ENCODE assay signal across 2 cellular contexts in the genomic region with DNA sequence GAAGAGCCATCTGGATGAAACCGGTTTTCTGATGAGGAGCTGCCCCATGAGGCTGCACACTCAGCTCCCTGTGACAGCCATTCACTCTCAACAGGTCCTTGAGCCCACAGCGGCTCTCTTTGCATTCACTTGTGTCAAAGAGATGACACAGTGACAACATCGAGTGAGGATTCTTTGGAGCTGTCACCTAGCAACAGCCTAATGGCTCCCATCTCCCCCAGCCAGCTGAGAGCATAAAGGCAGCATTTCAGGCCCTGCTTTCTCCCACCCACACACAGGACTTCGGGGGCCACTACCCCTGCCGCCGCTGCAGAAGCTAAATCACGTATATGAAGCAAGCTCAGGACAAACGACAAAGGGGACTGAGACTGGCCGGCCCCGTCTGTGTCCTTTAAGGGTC.
TF ChIP-seq lines count a peak whose summit lies in the region.

No MANE protein-coding gene starts in this region.

TF ChIP-seq in GM23338, 12 proteins besides CTCF, POLR2A, EP300 and RAD21 (continued from another document):
- TF ChIP-seq, protein P1, sequence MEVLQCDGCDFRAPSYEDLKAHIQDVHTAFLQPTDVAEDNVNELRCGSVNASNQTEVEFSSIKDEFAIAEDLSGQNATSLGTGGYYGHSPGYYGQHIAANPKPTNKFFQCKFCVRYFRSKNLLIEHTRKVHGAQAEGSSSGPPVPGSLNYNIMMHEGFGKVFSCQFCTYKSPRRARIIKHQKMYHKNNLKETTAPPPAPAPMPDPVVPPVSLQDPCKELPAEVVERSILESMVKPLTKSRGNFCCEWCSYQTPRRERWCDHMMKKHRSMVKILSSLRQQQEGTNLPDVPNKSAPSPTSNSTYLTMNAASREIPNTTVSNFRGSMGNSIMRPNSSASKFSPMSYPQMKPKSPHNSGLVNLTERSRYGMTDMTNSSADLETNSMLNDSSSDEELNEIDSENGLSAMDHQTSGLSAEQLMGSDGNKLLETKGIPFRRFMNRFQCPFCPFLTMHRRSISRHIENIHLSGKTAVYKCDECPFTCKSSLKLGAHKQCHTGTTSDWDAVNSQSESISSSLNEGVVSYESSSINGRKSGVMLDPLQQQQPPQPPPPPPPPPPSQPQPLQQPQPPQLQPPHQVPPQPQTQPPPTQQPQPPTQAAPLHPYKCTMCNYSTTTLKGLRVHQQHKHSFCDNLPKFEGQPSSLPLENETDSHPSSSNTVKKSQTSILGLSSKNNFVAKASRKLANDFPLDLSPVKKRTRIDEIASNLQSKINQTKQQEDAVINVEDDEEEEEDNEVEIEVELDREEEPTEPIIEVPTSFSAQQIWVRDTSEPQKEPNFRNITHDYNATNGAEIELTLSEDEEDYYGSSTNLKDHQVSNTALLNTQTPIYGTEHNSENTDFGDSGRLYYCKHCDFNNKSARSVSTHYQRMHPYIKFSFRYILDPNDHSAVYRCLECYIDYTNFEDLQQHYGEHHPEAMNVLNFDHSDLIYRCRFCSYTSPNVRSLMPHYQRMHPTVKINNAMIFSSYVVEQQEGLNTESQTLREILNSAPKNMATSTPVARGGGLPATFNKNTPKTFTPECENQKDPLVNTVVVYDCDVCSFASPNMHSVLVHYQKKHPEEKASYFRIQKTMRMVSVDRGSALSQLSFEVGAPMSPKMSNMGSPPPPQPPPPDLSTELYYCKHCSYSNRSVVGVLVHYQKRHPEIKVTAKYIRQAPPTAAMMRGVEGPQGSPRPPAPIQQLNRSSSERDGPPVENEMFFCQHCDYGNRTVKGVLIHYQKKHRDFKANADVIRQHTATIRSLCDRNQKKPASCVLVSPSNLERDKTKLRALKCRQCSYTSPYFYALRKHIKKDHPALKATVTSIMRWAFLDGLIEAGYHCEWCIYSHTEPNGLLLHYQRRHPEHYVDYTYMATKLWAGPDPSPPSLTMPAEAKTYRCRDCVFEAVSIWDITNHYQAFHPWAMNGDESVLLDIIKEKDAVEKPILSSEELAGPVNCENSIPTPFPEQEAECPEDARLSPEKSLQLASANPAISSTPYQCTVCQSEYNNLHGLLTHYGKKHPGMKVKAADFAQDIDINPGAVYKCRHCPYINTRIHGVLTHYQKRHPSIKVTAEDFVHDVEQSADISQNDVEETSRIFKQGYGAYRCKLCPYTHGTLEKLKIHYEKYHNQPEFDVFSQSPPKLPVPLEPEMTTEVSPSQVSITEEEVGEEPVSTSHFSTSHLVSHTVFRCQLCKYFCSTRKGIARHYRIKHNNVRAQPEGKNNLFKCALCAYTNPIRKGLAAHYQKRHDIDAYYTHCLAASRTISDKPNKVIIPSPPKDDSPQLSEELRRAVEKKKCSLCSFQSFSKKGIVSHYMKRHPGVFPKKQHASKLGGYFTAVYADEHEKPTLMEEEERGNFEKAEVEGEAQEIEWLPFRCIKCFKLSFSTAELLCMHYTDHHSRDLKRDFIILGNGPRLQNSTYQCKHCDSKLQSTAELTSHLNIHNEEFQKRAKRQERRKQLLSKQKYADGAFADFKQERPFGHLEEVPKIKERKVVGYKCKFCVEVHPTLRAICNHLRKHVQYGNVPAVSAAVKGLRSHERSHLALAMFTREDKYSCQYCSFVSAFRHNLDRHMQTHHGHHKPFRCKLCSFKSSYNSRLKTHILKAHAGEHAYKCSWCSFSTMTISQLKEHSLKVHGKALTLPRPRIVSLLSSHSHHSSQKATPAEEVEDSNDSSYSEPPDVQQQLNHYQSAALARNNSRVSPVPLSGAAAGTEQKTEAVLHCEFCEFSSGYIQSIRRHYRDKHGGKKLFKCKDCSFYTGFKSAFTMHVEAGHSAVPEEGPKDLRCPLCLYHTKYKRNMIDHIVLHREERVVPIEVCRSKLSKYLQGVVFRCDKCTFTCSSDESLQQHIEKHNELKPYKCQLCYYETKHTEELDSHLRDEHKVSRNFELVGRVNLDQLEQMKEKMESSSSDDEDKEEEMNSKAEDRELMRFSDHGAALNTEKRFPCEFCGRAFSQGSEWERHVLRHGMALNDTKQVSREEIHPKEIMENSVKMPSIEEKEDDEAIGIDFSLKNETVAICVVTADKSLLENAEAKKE (CRISPR knock-in tag; IDR thresholded peaks at IDR 0.05) = no peak
- TF ChIP-seq ZNF114 (CRISPR knock-in tag; IDR thresholded peaks at IDR 0.05) (no peak), CREB1 (CRISPR knock-in tag; IDR thresholded peaks at IDR 0.05; ENCODE audit: low read depth) (no peak), NANOG (IDR thresholded peaks at IDR 0.05; ENCODE audit: borderline replicate concordance) (no peak)
- TF ChIP-seq, protein P2, sequence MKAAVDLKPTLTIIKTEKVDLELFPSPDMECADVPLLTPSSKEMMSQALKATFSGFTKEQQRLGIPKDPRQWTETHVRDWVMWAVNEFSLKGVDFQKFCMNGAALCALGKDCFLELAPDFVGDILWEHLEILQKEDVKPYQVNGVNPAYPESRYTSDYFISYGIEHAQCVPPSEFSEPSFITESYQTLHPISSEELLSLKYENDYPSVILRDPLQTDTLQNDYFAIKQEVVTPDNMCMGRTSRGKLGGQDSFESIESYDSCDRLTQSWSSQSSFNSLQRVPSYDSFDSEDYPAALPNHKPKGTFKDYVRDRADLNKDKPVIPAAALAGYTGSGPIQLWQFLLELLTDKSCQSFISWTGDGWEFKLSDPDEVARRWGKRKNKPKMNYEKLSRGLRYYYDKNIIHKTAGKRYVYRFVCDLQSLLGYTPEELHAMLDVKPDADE (IDR thresholded peaks at IDR 0.05) = no peak
TF ChIP-seq in GM23338: peak in this region for 0.

TF ChIP-seq in neural cell, 6 proteins besides CTCF, POLR2A, EP300 and RAD21 (continued from another document):
- TF ChIP-seq, protein P3, sequence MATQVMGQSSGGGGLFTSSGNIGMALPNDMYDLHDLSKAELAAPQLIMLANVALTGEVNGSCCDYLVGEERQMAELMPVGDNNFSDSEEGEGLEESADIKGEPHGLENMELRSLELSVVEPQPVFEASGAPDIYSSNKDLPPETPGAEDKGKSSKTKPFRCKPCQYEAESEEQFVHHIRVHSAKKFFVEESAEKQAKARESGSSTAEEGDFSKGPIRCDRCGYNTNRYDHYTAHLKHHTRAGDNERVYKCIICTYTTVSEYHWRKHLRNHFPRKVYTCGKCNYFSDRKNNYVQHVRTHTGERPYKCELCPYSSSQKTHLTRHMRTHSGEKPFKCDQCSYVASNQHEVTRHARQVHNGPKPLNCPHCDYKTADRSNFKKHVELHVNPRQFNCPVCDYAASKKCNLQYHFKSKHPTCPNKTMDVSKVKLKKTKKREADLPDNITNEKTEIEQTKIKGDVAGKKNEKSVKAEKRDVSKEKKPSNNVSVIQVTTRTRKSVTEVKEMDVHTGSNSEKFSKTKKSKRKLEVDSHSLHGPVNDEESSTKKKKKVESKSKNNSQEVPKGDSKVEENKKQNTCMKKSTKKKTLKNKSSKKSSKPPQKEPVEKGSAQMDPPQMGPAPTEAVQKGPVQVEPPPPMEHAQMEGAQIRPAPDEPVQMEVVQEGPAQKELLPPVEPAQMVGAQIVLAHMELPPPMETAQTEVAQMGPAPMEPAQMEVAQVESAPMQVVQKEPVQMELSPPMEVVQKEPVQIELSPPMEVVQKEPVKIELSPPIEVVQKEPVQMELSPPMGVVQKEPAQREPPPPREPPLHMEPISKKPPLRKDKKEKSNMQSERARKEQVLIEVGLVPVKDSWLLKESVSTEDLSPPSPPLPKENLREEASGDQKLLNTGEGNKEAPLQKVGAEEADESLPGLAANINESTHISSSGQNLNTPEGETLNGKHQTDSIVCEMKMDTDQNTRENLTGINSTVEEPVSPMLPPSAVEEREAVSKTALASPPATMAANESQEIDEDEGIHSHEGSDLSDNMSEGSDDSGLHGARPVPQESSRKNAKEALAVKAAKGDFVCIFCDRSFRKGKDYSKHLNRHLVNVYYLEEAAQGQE (IDR thresholded peaks at IDR 0.05; ENCODE audit: borderline replicate concordance) = no peak
- TF ChIP-seq SMC3 (conservative IDR thresholded peaks at IDR 0.05; ENCODE audit: poor library complexity) = peak; percentile 55
- peak; percentile 86 for TF ChIP-seq POLR2AphosphoS5 (IDR thresholded peaks at IDR 0.05)
- TF ChIP-seq TAF1 (IDR thresholded peaks at IDR 0.05; ENCODE audit: low read depth) = peak; percentile 67
